ENCODE assay signal across 7 cellular contexts in the genomic region with DNA sequence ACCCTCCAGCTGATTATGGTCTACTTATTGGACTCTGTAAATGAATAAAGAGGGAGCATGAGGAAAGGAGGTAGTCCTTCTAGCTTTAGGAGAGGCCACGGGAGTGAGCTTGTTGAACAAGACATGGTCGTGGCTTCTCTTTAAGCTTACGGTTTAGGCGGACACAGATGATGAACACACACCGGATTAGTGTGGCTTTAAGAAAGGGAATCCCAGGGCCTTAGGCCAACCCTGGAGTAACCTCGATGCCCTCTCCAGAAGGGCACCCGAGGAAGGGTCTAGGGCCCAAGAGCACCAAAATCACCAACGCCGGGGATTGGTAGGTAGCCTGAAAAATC. TPM values are rescaled to one million over a fixed set of nuclear protein-coding genes. Genes with fewer than 3 reads are reported as not detected.
DNase-seq lines count a peak whose midpoint lies in the region; ATAC-seq and TF ChIP-seq lines count a peak whose summit lies in the region.

No MANE protein-coding gene starts in this region.

- peak overlapping the region; percentile 70 to 86 (median 77) for H3K4me3 Mint-ChIP-seq in T-cell

- no peaks in the 10 kb centered on the region for H3K9me3 Mint-ChIP-seq in T-cell

- peaks cover 21% of the 10 kb centered on the region for H3K36me3 Mint-ChIP-seq in T-cell

- peaks cover 36 to 51% (median 50%) of the 10 kb centered on the region in 3 donors for H3K4me1 Mint-ChIP-seq in T-cell

- no peaks in the 10 kb centered on the region for H3K27me3 Mint-ChIP-seq in T-cell

- ATAC-seq in GM19023 (IDR thresholded peaks at IDR 0.05; ENCODE audit: unreplicated experiment) (peak; percentile 3), HG02798 (IDR thresholded peaks at IDR 0.05; ENCODE audit: poor library complexity, unreplicated experiment) (peak; percentile 2), T-cell (replicated peaks in 1 of 4) (peak in 1 of 4 experiments; percentile 0), upper lobe of right lung (no peak)

- DNase-seq in T-cell: no peak
- no peak for DNase-seq in upper lobe of right lung
- DNase-seq in NCI-H1048 (lab: John Stamatoyannopoulos, UW): no peak
- DNase-seq in NCI-H1417 treated with DMSO at 0.1 percent for 48 hours (lab: John Stamatoyannopoulos, UW): no peak

- peaks cover 21% of the 10 kb centered on the region for H3K4me1 ChIP-seq in upper lobe of right lung

- peak overlapping the region; percentile 41 to 84 for H3K27ac Mint-ChIP-seq in T-cell

- no peaks in the 10 kb centered on the region for H3K9me3 ChIP-seq in upper lobe of right lung

- H3K4me3 ChIP-seq in iPS-11a (ENCODE audit: low read depth, low read length) (peak overlapping the region; percentile 30), upper lobe of right lung (peak overlapping the region; percentile 78)

- TF ChIP-seq CTCF in upper lobe of right lung (IDR thresholded peaks at IDR 0.05): no peak

- CTCF ChIA-PET in T-cell (lab: Charles Lee): interaction anchor here in 1 of 2 donors (0.5 to 2.5 kb wide), 5 partner anchors 9 to 1521 kb away, joined by 3 to 23 read pairs (median 4); no protein-coding TSS in a partner anchor

- POLR2A ChIA-PET in T-cell (lab: Charles Lee): interaction anchor here (0.5 to 2.2 kb wide), 11 partner anchors 9 to 408 kb away, joined by 3 to 36 read pairs (median 3); no protein-coding TSS in a partner anchor

- no peaks in the 10 kb centered on the region for H3K27me3 ChIP-seq in upper lobe of right lung

- peak overlapping the region; percentile 58 for H3K27ac ChIP-seq in upper lobe of right lung

- intact Hi-C loops in upper lobe of right lung (cut with DNase I): no loop called here

- H3K36me3 ChIP-seq in upper lobe of right lung: peaks cover 24% of the 10 kb centered on the region

RNA-seq across cellular contexts. Expression of gene ERVMER34-1, which starts 39.4 kb away (rescaled TPM):
- total RNA-seq in T-cell (not detected), upper lobe of right lung (1.0 TPM)

RNA-seq across cellular contexts. Expression of gene USP46, which starts 52.7 kb away (rescaled TPM):
- 10 to 100 TPM in 4 of 5 donors, 1 to 10 TPM in 1; 8.0 to 16.3 (median 12.6) TPM for total RNA-seq in T-cell
- total RNA-seq in upper lobe of right lung: 15.4 TPM
